ENCODE assay signal across 8 cellular contexts in genomic region chr5:132737982-132738770, GRCh38. TPM values are rescaled to one million over a fixed set of nuclear protein-coding genes. Genes with fewer than 3 reads are reported as not detected.
DNase-seq lines count a peak whose midpoint lies in the region; ATAC-seq, FAIRE-seq and TF ChIP-seq lines count a peak whose summit lies in the region.

No MANE protein-coding gene starts in this region.

- peaks cover 32 to 42% (median 38%) of the 10 kb centered on the region in 3 donors for H3K27me3 Mint-ChIP-seq in CD14-positive monocyte (ENCODE audit: low read depth in 3 of 3)

- peaks cover 2 to 10% (median 5%) of the 10 kb centered on the region in 7 donors for H3K9me3 Mint-ChIP-seq in CD14-positive monocyte

- peak overlapping the region; percentile 83 for H3K4me3 ChIP-seq in Karpas-422 (ENCODE audit: low read length)
- H3K4me3 ChIP-seq in breast epithelium = peak overlapping the region in 2 of 3 donors; percentile 84 to 94
- H3K4me3 ChIP-seq in neural cell (ENCODE audit: low read length) = peak overlapping the region; percentile 86

- no peak overlapping the region for H3K27ac Mint-ChIP-seq in CD14-positive monocyte

- FAIRE-seq in RCC 7860 (lab: Jason Lieb, UNC) = no peak
- no peak for FAIRE-seq in urothelium cell line (lab: Jason Lieb, UNC)

- H3K36me3 ChIP-seq in Karpas-422 (ENCODE audit: insufficient read depth, low read length) = 0 out of 2 replicates have a peak, but pooled peaks cover 5% of the 10 kb centered on the region
- no peaks in the 10 kb centered on the region for H3K36me3 ChIP-seq in breast epithelium
- no peaks in the 10 kb centered on the region for H3K36me3 ChIP-seq in neural cell (ENCODE audit: insufficient read depth, low read length)

- H3K4me1 Mint-ChIP-seq in CD14-positive monocyte = peaks cover 17% of the 10 kb centered on the region

- no peaks in the 10 kb centered on the region; the same call in 1 of the 2 replicates for H4K20me1 ChIP-seq in Karpas-422 (ENCODE audit: insufficient read depth, low read depth, low read length)
- H4K20me1 ChIP-seq in neural cell (ENCODE audit: insufficient read depth) = peaks cover 4% of the 10 kb centered on the region

- no peaks in the 10 kb centered on the region for H3K36me3 Mint-ChIP-seq in CD14-positive monocyte

- TF ChIP-seq POLR2A in breast epithelium (IDR thresholded peaks at IDR 0.05) = no peak

- H3F3A ChIP-seq in neural cell (ENCODE audit: insufficient read depth, low read length, poor library complexity, severe bottlenecking) = no peaks in the 10 kb centered on the region

- TF ChIP-seq CTCF in CD14-positive monocyte (IDR thresholded peaks at IDR 0.05) (no peak), breast epithelium (IDR thresholded peaks at IDR 0.05) (no peak), neural cell (IDR thresholded peaks at IDR 0.05; ENCODE audit: poor library complexity, severe bottlenecking) (no peak)

- ATAC-seq in GM19035 (IDR thresholded peaks at IDR 0.05; ENCODE audit: unreplicated experiment) (no peak), GM18861 (IDR thresholded peaks at IDR 0.05; ENCODE audit: unreplicated experiment) (no peak)

- H3K4me2 ChIP-seq in Karpas-422 (ENCODE audit: low read depth, low read length, poor library complexity, severe bottlenecking) = peak overlapping the region; percentile 76
- H3K4me2 ChIP-seq in neural cell (ENCODE audit: low read length) = peak overlapping the region; percentile 27

- H3K4me3 Mint-ChIP-seq in CD14-positive monocyte = peak overlapping the region; percentile 87

- peak overlapping the region; percentile 97 for H2AFZ ChIP-seq in Karpas-422 (ENCODE audit: low read length)
- H2AFZ ChIP-seq in neural cell (ENCODE audit: low read depth, low read length) = peak overlapping the region; percentile 6

- intact Hi-C loops in CD14-positive monocyte (cut with micrococcal nuclease) (no loop called here), breast epithelium (cut with DNase I; ENCODE audit: low total_unique reads) (no loop called here)

- H3K27me3 ChIP-seq in Karpas-422 (ENCODE audit: low read length) (no peaks in the 10 kb centered on the region), breast epithelium (no peaks in the 10 kb centered on the region), neural cell (ENCODE audit: insufficient read depth, low read depth, low read length) (no peaks in the 10 kb centered on the region)

- TF ChIP-seq RAD21 in neural cell (conservative IDR thresholded peaks at IDR 0.05) = no peak

- H3K9ac ChIP-seq in Karpas-422 (ENCODE audit: low read length) = peak overlapping the region; percentile 80
- H3K9ac ChIP-seq in neural cell (ENCODE audit: low read length) = peak overlapping the region; percentile 86

- no peak overlapping the region for H3K27ac ChIP-seq in Karpas-422 (ENCODE audit: low read length)
- H3K27ac ChIP-seq in breast epithelium = no peak overlapping the region
- no peak overlapping the region for H3K27ac ChIP-seq in neural cell (ENCODE audit: low read length)

- DNase-seq in CD14-positive monocyte (ENCODE audit: low spot score) (no peak), Karpas-422 (no peak), breast epithelium (ENCODE audit: low spot score in 2 of 2) (no peak), RCC 7860 (ENCODE audit: low spot score) (no peak), urothelium cell line (ENCODE audit: low spot score) (no peak)

- H3K4me1 ChIP-seq in Karpas-422 (ENCODE audit: low read length) (peaks cover 31% of the 10 kb centered on the region), breast epithelium (no peaks in the 10 kb centered on the region)

- peaks cover 40% of the 10 kb centered on the region for H3K79me2 ChIP-seq in Karpas-422 (ENCODE audit: low read length)
- peaks cover 38% of the 10 kb centered on the region for H3K79me2 ChIP-seq in neural cell (replicated peaks; ENCODE audit: insufficient read depth, low read length)

- H3K9me2 ChIP-seq in Karpas-422 (replicated peaks; ENCODE audit: insufficient read depth, low read length) (no peaks in the 10 kb centered on the region), neural cell (ENCODE audit: insufficient read depth, low read length) (no peaks in the 10 kb centered on the region)

- no peak for TF ChIP-seq EP300 in neural cell (conservative IDR thresholded peaks at IDR 0.05; ENCODE audit: poor library complexity, severe bottlenecking)

- H3K9me3 ChIP-seq in Karpas-422 (ENCODE audit: low read length) (no peaks in the 10 kb centered on the region), breast epithelium (no peaks in the 10 kb centered on the region), neural cell (ENCODE audit: low read length) (no peaks in the 10 kb centered on the region)

TF ChIP-seq in neural cell, 6 proteins besides CTCF, POLR2A, EP300 and RAD21:
- TF ChIP-seq TAF1 (IDR thresholded peaks at IDR 0.05; ENCODE audit: low read depth) (no peak), POLR2AphosphoS5 (IDR thresholded peaks at IDR 0.05) (no peak), MXI1 (conservative IDR thresholded peaks at IDR 0.05; ENCODE audit: poor library complexity, severe bottlenecking) (no peak), SMC3 (conservative IDR thresholded peaks at IDR 0.05; ENCODE audit: poor library complexity) (no peak), REST (IDR thresholded peaks at IDR 0.05; ENCODE audit: borderline replicate concordance) (no peak), EZH2 (IDR thresholded peaks at IDR 0.05; ENCODE audit: borderline replicate concordance, insufficient read depth, low read length, poor library complexity, severe bottlenecking) (no peak)

RNA-seq across cellular contexts. Expression of gene KIF3A, which starts 0.8 kb away (rescaled TPM):
- polyA plus RNA-seq in CD14-positive monocyte = 1 to 10 TPM; 1.2 to 1.3 TPM
- 17.6 and 23.1 TPM in 2 replicates for total RNA-seq in Karpas-422 (2014; rRNA removed; shearing (Covaris generic); ENCODE audit: low replicate concordance)
- 10 to 100 TPM in 2 of 3 donors, 1 to 10 TPM in 1; 4.5 to 15.7 (median 11.5) TPM for total RNA-seq in breast epithelium
- 84.6 and 94.4 TPM in 2 replicates for polyA plus RNA-seq in neural cell
- 163 and 187 TPM in 2 replicates for polyA minus RNA-seq in neural cell

RNA-seq across cellular contexts. Expression of gene CCNI2, which starts 9.1 kb away (rescaled TPM):
- polyA plus RNA-seq in CD14-positive monocyte = under 1 TPM in 1 of 2 donors, not detected in 1; 0.72 TPM
- 0.15 TPM in 1 of 2 replicates, not detected in the other for total RNA-seq in Karpas-422 (2014; rRNA removed; shearing (Covaris generic); ENCODE audit: low replicate concordance)
- total RNA-seq in breast epithelium = 1 to 10 TPM in 1 of 3 donors, under 1 TPM in 1, not detected in 1; 0.98 to 2.0 TPM
- polyA plus RNA-seq in neural cell = not detected in 2 replicates
- polyA minus RNA-seq in neural cell = not detected in 2 replicates

RNA-seq across cellular contexts. Expression of gene SEPTIN8, which starts 38.9 kb away (rescaled TPM):
- under 1 TPM; 0.36 to 0.54 TPM for polyA plus RNA-seq in CD14-positive monocyte
- 4.1 and 7.0 TPM in 2 replicates for total RNA-seq in Karpas-422 (2014; rRNA removed; shearing (Covaris generic); ENCODE audit: low replicate concordance)
- 10 to 100 TPM; 26.4 to 43.0 (median 40.0) TPM for total RNA-seq in breast epithelium
- polyA plus RNA-seq in neural cell = 33.6 and 37.7 TPM in 2 replicates
- 41.0 and 41.4 TPM in 2 replicates for polyA minus RNA-seq in neural cell
